1 cellular context compared by ENCODE assay signal in genomic region chr20:36525620-36526365, GRCh38.
TF ChIP-seq lines count a peak whose summit lies in the region.

No MANE protein-coding gene starts in this region.

TF ChIP-seq in GM23338, 12 proteins besides CTCF, POLR2A, EP300 and RAD21 (continued from another document):
- TF ChIP-seq REST (IDR thresholded peaks at IDR 0.05; ENCODE audit: unreplicated experiment) (no peak), POLR2AphosphoS5 (IDR thresholded peaks at IDR 0.05; ENCODE audit: low read depth) (no peak), STAT1 (IDR thresholded peaks at IDR 0.05; ENCODE audit: unreplicated experiment) (no peak), EZH2 (IDR thresholded peaks at IDR 0.05; ENCODE audit: low read depth, unreplicated experiment) (no peak), ETS1 (IDR thresholded peaks at IDR 0.05) (no peak)
TF ChIP-seq in GM23338: peak in this region for 0.
